Comparison of ENCODE assay signal across 1 cellular context in the genomic region with DNA sequence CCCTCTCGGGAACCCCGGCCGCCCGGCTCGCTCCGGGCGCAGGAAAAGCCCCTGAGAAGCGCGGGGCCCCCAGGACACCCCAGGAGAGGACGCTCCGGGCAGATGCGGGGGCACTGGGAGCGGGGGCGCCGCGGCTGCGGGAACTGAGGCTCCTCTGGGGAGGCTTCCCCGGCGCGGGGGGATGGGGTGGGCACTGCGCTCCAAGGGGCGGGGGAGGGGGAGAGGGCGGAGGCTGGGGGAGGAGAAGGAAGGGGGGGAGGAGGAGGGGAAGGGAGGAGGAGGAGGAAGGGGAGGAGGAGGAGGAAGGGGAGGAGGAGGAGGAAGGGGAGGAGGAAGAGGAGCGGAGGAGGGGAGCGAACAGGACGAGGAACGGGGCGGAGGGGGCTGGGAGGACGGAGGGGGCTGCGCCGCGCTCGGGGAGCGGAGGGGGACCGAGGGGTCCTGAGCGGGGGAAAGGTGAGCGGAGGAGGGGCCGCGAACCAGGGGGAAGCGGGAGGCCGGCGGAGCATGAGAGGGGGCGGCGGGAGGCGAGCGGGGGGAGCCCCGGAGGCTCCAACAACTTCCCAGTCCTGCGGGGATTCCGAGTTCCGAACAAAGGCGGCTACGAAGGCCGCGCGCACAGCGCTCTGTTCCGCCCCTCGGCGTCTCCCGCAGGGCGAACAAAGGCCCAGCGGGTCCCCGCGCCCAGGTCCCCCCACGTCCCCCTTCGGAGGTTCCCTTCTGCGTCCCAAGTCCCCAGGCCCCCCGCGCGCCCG.
A peak's percentile ranks its signal among the peaks of the same experiment; 100 is the strongest.
TF ChIP-seq lines count a peak whose summit lies in the region.

No MANE protein-coding gene starts in this region.

TF ChIP-seq in GM23338, 12 proteins besides CTCF, POLR2A, EP300 and RAD21:
- TF ChIP-seq, protein P1, sequence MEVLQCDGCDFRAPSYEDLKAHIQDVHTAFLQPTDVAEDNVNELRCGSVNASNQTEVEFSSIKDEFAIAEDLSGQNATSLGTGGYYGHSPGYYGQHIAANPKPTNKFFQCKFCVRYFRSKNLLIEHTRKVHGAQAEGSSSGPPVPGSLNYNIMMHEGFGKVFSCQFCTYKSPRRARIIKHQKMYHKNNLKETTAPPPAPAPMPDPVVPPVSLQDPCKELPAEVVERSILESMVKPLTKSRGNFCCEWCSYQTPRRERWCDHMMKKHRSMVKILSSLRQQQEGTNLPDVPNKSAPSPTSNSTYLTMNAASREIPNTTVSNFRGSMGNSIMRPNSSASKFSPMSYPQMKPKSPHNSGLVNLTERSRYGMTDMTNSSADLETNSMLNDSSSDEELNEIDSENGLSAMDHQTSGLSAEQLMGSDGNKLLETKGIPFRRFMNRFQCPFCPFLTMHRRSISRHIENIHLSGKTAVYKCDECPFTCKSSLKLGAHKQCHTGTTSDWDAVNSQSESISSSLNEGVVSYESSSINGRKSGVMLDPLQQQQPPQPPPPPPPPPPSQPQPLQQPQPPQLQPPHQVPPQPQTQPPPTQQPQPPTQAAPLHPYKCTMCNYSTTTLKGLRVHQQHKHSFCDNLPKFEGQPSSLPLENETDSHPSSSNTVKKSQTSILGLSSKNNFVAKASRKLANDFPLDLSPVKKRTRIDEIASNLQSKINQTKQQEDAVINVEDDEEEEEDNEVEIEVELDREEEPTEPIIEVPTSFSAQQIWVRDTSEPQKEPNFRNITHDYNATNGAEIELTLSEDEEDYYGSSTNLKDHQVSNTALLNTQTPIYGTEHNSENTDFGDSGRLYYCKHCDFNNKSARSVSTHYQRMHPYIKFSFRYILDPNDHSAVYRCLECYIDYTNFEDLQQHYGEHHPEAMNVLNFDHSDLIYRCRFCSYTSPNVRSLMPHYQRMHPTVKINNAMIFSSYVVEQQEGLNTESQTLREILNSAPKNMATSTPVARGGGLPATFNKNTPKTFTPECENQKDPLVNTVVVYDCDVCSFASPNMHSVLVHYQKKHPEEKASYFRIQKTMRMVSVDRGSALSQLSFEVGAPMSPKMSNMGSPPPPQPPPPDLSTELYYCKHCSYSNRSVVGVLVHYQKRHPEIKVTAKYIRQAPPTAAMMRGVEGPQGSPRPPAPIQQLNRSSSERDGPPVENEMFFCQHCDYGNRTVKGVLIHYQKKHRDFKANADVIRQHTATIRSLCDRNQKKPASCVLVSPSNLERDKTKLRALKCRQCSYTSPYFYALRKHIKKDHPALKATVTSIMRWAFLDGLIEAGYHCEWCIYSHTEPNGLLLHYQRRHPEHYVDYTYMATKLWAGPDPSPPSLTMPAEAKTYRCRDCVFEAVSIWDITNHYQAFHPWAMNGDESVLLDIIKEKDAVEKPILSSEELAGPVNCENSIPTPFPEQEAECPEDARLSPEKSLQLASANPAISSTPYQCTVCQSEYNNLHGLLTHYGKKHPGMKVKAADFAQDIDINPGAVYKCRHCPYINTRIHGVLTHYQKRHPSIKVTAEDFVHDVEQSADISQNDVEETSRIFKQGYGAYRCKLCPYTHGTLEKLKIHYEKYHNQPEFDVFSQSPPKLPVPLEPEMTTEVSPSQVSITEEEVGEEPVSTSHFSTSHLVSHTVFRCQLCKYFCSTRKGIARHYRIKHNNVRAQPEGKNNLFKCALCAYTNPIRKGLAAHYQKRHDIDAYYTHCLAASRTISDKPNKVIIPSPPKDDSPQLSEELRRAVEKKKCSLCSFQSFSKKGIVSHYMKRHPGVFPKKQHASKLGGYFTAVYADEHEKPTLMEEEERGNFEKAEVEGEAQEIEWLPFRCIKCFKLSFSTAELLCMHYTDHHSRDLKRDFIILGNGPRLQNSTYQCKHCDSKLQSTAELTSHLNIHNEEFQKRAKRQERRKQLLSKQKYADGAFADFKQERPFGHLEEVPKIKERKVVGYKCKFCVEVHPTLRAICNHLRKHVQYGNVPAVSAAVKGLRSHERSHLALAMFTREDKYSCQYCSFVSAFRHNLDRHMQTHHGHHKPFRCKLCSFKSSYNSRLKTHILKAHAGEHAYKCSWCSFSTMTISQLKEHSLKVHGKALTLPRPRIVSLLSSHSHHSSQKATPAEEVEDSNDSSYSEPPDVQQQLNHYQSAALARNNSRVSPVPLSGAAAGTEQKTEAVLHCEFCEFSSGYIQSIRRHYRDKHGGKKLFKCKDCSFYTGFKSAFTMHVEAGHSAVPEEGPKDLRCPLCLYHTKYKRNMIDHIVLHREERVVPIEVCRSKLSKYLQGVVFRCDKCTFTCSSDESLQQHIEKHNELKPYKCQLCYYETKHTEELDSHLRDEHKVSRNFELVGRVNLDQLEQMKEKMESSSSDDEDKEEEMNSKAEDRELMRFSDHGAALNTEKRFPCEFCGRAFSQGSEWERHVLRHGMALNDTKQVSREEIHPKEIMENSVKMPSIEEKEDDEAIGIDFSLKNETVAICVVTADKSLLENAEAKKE (CRISPR knock-in tag; IDR thresholded peaks at IDR 0.05): no peak
- TF ChIP-seq POLR2AphosphoS5 (IDR thresholded peaks at IDR 0.05; ENCODE audit: low read depth): peak; percentile 53; the same call in 1 of the 2 replicates
- TF ChIP-seq, protein P2, sequence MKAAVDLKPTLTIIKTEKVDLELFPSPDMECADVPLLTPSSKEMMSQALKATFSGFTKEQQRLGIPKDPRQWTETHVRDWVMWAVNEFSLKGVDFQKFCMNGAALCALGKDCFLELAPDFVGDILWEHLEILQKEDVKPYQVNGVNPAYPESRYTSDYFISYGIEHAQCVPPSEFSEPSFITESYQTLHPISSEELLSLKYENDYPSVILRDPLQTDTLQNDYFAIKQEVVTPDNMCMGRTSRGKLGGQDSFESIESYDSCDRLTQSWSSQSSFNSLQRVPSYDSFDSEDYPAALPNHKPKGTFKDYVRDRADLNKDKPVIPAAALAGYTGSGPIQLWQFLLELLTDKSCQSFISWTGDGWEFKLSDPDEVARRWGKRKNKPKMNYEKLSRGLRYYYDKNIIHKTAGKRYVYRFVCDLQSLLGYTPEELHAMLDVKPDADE (IDR thresholded peaks at IDR 0.05): no peak
